Comparison of ENCODE assay signal across 11 cellular contexts in genomic region chr1:43199093-43199726, GRCh38. TPM values are rescaled to one million over a fixed set of nuclear protein-coding genes. Genes with fewer than 3 reads are reported as not detected.
A peak's percentile ranks its signal among the peaks of the same experiment; 100 is the strongest.
DNase-seq lines count a peak whose midpoint lies in the region; ATAC-seq, FAIRE-seq and TF ChIP-seq lines count a peak whose summit lies in the region.
"Had no signal": no experiment of that assay in that cellular context is flagged by ENCODE, and none has a peak within 500 bp of the region (broad histone marks: within the 10 kb centered on the region; RNA-seq: fewer than 3 reads in every experiment).

No MANE protein-coding gene starts in this region.

- DNase-seq in mammary epithelial cell (peak; percentile 64), MCF 10A (ENCODE audit: unreplicated experiment) (no peak), NCI-H345 treated with DMSO at 0.1 percent for 48 hours (lab: John Stamatoyannopoulos, UW; ENCODE audit: unreplicated experiment) (peak; percentile 94), urothelium cell line (ENCODE audit: low spot score) (no peak), foreskin melanocyte (no peak), coronary artery (ENCODE audit: low spot score) (no peak)
- DNase-seq in T-helper 2 cell treated with Interferon-gamma antibody and Interleukin-4, amounts not matched to agents 5 μg/mL and 100 μg/mL, for 36 hours (ENCODE audit: low spot score) = no peak
- DNase-seq: brain microvascular endothelial cell, gastrocnemius medialis, SIG-M5 had no signal

- H3K4me3 ChIP-seq in mammary epithelial cell (replicated peaks in 1 of 3; ENCODE audit: insufficient read depth in 1 of 3, low read depth in 2 of 3, low read length in 3 of 3) = no peak overlapping the region
- H3K4me3 ChIP-seq in coronary artery = no peak overlapping the region
- H3K4me3 ChIP-seq: gastrocnemius medialis had no signal

- H3K27ac Mint-ChIP-seq in MCF 10A (ENCODE audit: low read depth, unreplicated experiment) = no peak overlapping the region
- no peak overlapping the region for H3K27ac Mint-ChIP-seq in T-helper 2 cell treated with Interferon-gamma antibody and Interleukin-4, amounts not matched to agents 5 μg/mL and 100 μg/mL, for 36 hours

- FAIRE-seq in urothelium cell line (lab: Jason Lieb, UNC) = peak; percentile 79

- peak overlapping the region; percentile 90 for H2AFZ ChIP-seq in mammary epithelial cell (ENCODE audit: low read depth, low read length)

- 16% methylated on average over 7 of the region's 8 CpGs for WGBS in mammary epithelial cell (ENCODE audit: low coverage, missing lambda C conversion rate)

- no peaks in the 10 kb centered on the region for H3K4me1 Mint-ChIP-seq in MCF 10A (ENCODE audit: insufficient read depth, unreplicated experiment)
- no peaks in the 10 kb centered on the region for H3K4me1 Mint-ChIP-seq in T-helper 2 cell treated with Interferon-gamma antibody and Interleukin-4, amounts not matched to agents 5 μg/mL and 100 μg/mL, for 36 hours (ENCODE audit: low read depth)

- H3K4me1 ChIP-seq in mammary epithelial cell (ENCODE audit: insufficient read depth, low read length) = peaks cover 18% of the 10 kb centered on the region
- H3K4me1 ChIP-seq: gastrocnemius medialis had no signal

- no peaks in the 10 kb centered on the region for H3K36me3 ChIP-seq in mammary epithelial cell (ENCODE audit: insufficient read depth, low read length)
- H3K36me3 ChIP-seq: brain microvascular endothelial cell, gastrocnemius medialis had no signal

- CTCF ChIA-PET in mammary epithelial cell (lab: Charles Lee; ENCODE audit: low non-redundant PET) = no interaction called here
- CTCF ChIA-PET in MCF 10A (lab: Yijun Ruan, JAX) = no interaction called here

- H4K20me1 ChIP-seq in mammary epithelial cell (ENCODE audit: insufficient read depth, low read length) = no peaks in the 10 kb centered on the region

- no peaks in the 10 kb centered on the region for H3K27me3 Mint-ChIP-seq in MCF 10A (ENCODE audit: insufficient read depth, unreplicated experiment)
- H3K27me3 Mint-ChIP-seq in T-helper 2 cell treated with Interferon-gamma antibody and Interleukin-4, amounts not matched to agents 5 μg/mL and 100 μg/mL, for 36 hours (ENCODE audit: low read depth) = no peaks in the 10 kb centered on the region

- dilution Hi-C loops in mammary epithelial cell (cut with HindIII; ENCODE audit: low sequenced_read_pairs) = no loop called here

- H3K27ac ChIP-seq in mammary epithelial cell (ENCODE audit: insufficient read depth, low read depth, low read length) (peak overlapping the region; percentile 30), coronary artery (no peak overlapping the region)
- H3K27ac ChIP-seq: brain microvascular endothelial cell, gastrocnemius medialis had no signal

- TF ChIP-seq CTCF in mammary epithelial cell (conservative IDR thresholded peaks at IDR 0.05 in 1 of 2, IDR thresholded peaks at IDR 0.05 in 1 of 2; ENCODE audit: extremely low read depth in 1 of 2, insufficient read depth in 1 of 2, low read depth in 1 of 2, low read length in 2 of 2) = no peak
- no peak for TF ChIP-seq CTCF in MCF 10A (IDR thresholded peaks at IDR 0.05; ENCODE audit: unreplicated experiment)
- TF ChIP-seq CTCF in coronary artery (IDR thresholded peaks at IDR 0.05) = no peak

- H3K9ac ChIP-seq in mammary epithelial cell (ENCODE audit: insufficient read depth, low read length) = peak overlapping the region; percentile 22

- H3K9me3 Mint-ChIP-seq in MCF 10A (ENCODE audit: unreplicated experiment) = peaks cover 6% of the 10 kb centered on the region
- H3K9me3 Mint-ChIP-seq in T-helper 2 cell treated with Interferon-gamma antibody and Interleukin-4, amounts not matched to agents 5 μg/mL and 100 μg/mL, for 36 hours = peaks cover 11% of the 10 kb centered on the region

- intact Hi-C loops in mammary epithelial cell (cut with micrococcal nuclease) = no loop called here
- intact Hi-C loops in MCF 10A (cut with micrococcal nuclease) = no loop called here

- POLR2A ChIA-PET in MCF 10A (lab: Yijun Ruan, JAX) = no interaction called here

- H3K79me2 ChIP-seq in mammary epithelial cell (ENCODE audit: insufficient read depth, low read length) = no peaks in the 10 kb centered on the region

- BruUV-seq in mammary epithelial cell (replicated peaks; lab: Mats Ljungman, UMichigan) (no TSS peak), MCF 10A (replicated peaks; lab: Mats Ljungman, UMichigan) (no TSS peak)

- H3K36me3 Mint-ChIP-seq in MCF 10A (ENCODE audit: insufficient read depth, unreplicated experiment) = no peaks in the 10 kb centered on the region
- H3K36me3 Mint-ChIP-seq in T-helper 2 cell treated with Interferon-gamma antibody and Interleukin-4, amounts not matched to agents 5 μg/mL and 100 μg/mL, for 36 hours (ENCODE audit: low read depth) = no peaks in the 10 kb centered on the region

- no peaks in the 10 kb centered on the region for H3K27me3 ChIP-seq in mammary epithelial cell (ENCODE audit: insufficient read depth, low read length)
- H3K27me3 ChIP-seq: brain microvascular endothelial cell had no signal

- H3K4me2 ChIP-seq in mammary epithelial cell (ENCODE audit: insufficient read depth, low read depth, low read length) = peak overlapping the region; percentile 71

- in situ Hi-C loops in mammary epithelial cell (cut with MboI; ENCODE audit: low sequenced_read_pairs in 2 of 2) = no loop called here

- peak; percentile 70 for ATAC-seq in HG03135 (IDR thresholded peaks at IDR 0.05; ENCODE audit: unreplicated experiment)
- ATAC-seq: gastrocnemius medialis had no signal

- no peaks in the 10 kb centered on the region for H3K9me3 ChIP-seq in mammary epithelial cell (replicated peaks; ENCODE audit: insufficient read depth, low read length)
- H3K9me3 ChIP-seq: gastrocnemius medialis had no signal

- H3K4me3 Mint-ChIP-seq in MCF 10A (ENCODE audit: unreplicated experiment) = no peak overlapping the region
- no peak overlapping the region for H3K4me3 Mint-ChIP-seq in T-helper 2 cell treated with Interferon-gamma antibody and Interleukin-4, amounts not matched to agents 5 μg/mL and 100 μg/mL, for 36 hours

RNA-seq across cellular contexts. Expression of gene CFAP57, which starts 27.1 kb away (rescaled TPM):
- total RNA-seq in mammary epithelial cell (under 1 TPM; 0.26 to 0.50 TPM), MCF 10A (2022) (0.17 and 0.44 TPM in 2 replicates)
- 0.14 TPM for polyA plus RNA-seq in mammary epithelial cell
- polyA minus RNA-seq in mammary epithelial cell = not detected

RNA-seq across cellular contexts. Expression of gene EBNA1BP2, which starts 27.1 kb away (rescaled TPM):
- total RNA-seq in mammary epithelial cell = 100 to 1,000 TPM in 1 of 2 donors, 10 to 100 TPM in 1; 56.5 to 115 TPM
- polyA plus RNA-seq in mammary epithelial cell = 126 TPM
- 74.2 TPM for polyA minus RNA-seq in mammary epithelial cell
- 159 and 171 TPM in 2 replicates for total RNA-seq in MCF 10A (2022)

Comparison
In these comparisons a context has a peak if more than half of its experiments do, and no peak if none do; other contexts are left out.
1. DNase-seq: peak in mammary epithelial cell (single experiment) and NCI-H345 treated with DMSO at 0.1 percent for 48 hours (single experiment); none in MCF 10A (single experiment), urothelium cell line (single experiment), foreskin melanocyte (single experiment), coronary artery (single experiment) and T-helper 2 cell treated with Interferon-gamma antibody and Interleukin-4, amounts not matched to agents 5 μg/mL and 100 μg/mL, for 36 hours (single experiment).